ENCODE assay signal across 19 cellular contexts in the genomic region with DNA sequence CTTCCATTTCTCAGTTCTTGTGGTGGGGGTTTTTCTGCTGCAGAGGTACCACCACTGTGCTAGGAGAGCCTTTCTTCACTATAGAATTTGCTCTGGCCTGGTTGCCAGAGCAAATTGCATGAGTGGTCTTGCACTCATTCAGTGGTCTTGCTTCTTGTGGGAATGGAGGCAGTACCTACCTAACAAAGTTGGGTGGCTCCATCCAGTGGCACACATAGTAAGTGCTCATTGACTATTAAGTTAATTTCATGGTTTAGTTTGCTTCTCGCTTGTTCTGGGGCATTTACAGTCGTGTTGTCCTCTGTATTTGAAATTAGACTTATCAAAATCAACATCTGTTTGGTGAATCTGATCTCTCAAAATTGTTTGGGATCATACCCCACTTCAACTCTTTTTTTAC. TPM values are rescaled to one million over a fixed set of nuclear protein-coding genes. Genes with fewer than 3 reads are reported as not detected.
DNase-seq lines count a peak whose midpoint lies in the region; ATAC-seq, FAIRE-seq and TF ChIP-seq lines count a peak whose summit lies in the region.
"Had no signal": no experiment of that assay in that cellular context is flagged by ENCODE, and none has a peak within 500 bp of the region (broad histone marks: within the 10 kb centered on the region; RNA-seq: fewer than 3 reads in every experiment).

No MANE protein-coding gene starts in this region.

- no peak overlapping the region for H3K27ac Mint-ChIP-seq in T-cell
- H3K27ac Mint-ChIP-seq: activated naive CD4-positive, alpha-beta T cell treated with anti-CD3 and anti-CD28 coated beads, Interleukin-2, amount 10 ng/mL, durations not matched to agents 7 days and 5 days; naive thymus-derived CD4-positive, alpha-beta T cell had no signal

- H2BK20ac ChIP-seq in H1 (ENCODE audit: low read length) = no peak overlapping the region

- no peak overlapping the region for H3K14ac ChIP-seq in H1 (ENCODE audit: insufficient read length)

- ATAC-seq in GM18511 (IDR thresholded peaks at IDR 0.05; ENCODE audit: unreplicated experiment) = no peak
- ATAC-seq in T-cell (replicated peaks in 1 of 4) = no peak
- ATAC-seq: left lobe of liver; naive thymus-derived CD4-positive, alpha-beta T cell had no signal

- H3K9me3 ChIP-seq in BE2C (no peaks in the 10 kb centered on the region), OCI-LY1 (ENCODE audit: low read length) (no peaks in the 10 kb centered on the region), H1 (ENCODE audit: insufficient read depth in 2 of 2, low read depth in 1 of 2, low read length in 1 of 2) (no peaks in the 10 kb centered on the region)

- no peak for TF ChIP-seq EP300 in H1 (IDR thresholded peaks at IDR 0.05; ENCODE audit: borderline replicate concordance in 1 of 2, low read depth in 2 of 2, low read length in 2 of 2)

- H3K4me1 ChIP-seq in BE2C = no peaks in the 10 kb centered on the region
- no peaks in the 10 kb centered on the region for H3K4me1 ChIP-seq in OCI-LY1 (ENCODE audit: insufficient read depth, low read length, severe bottlenecking)
- H3K4me1 ChIP-seq in H1 (replicated peaks in 1 of 4; ENCODE audit: control insufficient read depth in 3 of 4, insufficient read depth in 4 of 4, low read length in 3 of 4) = no peaks in the 10 kb centered on the region; a peak in 1 of 7 replicates

- no peak overlapping the region for H2AK5ac ChIP-seq in H1 (ENCODE audit: low read depth, low read length)

- H4K5ac ChIP-seq in H1 (ENCODE audit: insufficient read length, low read depth, low read length) = no peak overlapping the region

- no peak overlapping the region for H4K8ac ChIP-seq in H1 (ENCODE audit: extremely low read depth, insufficient read depth, low read length)

- no peaks in the 10 kb centered on the region for H3K79me1 ChIP-seq in H1 (ENCODE audit: low read depth, low read length)

- H3K4me2 ChIP-seq in OCI-LY1 (ENCODE audit: low read length) (no peak overlapping the region), H1 (ENCODE audit: insufficient read depth in 1 of 2, low read depth in 2 of 2, low read length in 2 of 2) (no peak overlapping the region)

- no peaks in the 10 kb centered on the region for H3F3A ChIP-seq in OCI-LY1 (ENCODE audit: insufficient read depth, low read length)

- 90% methylated on average over 2 of the region's 2 CpGs; no CpG with 5 or more reads in 1 of the 2 experiments for WGBS in H1 (ENCODE audit: extremely low coverage in 1 of 2, insufficient coverage in 1 of 2, insufficient read length in 1 of 2, insufficient replicate concordance in 2 of 2, low coverage in 1 of 2, low lambda C conversion rate in 2 of 2, missing lambda C conversion rate in 1 of 2), 2 experiments

- no peak overlapping the region for H3K9ac ChIP-seq in OCI-LY1 (ENCODE audit: low read length)
- H3K9ac ChIP-seq in H1 (replicated peaks in 1 of 4; ENCODE audit: extremely low read depth in 1 of 4, low read depth in 3 of 4, low read length in 3 of 4) = no peak overlapping the region

- H3K4me3 ChIP-seq in BE2C (ENCODE audit: low read depth, low read length) (no peak overlapping the region), GM12865 (ENCODE audit: low read depth, low read length) (no peak overlapping the region), OCI-LY1 (ENCODE audit: low read depth, low read length, poor library complexity, severe bottlenecking) (no peak overlapping the region), H1 (ENCODE audit: extremely low read depth in 1 of 4, insufficient read depth in 2 of 4, low read depth in 3 of 4, low read length in 4 of 4) (no peak overlapping the region)

- TF ChIP-seq POLR2A in H1 (IDR thresholded peaks at IDR 0.05; ENCODE audit: control extremely low read depth in 1 of 2, low read depth in 2 of 2, low read length in 2 of 2) = no peak
- no peak for TF ChIP-seq POLR2A in H54 (IDR thresholded peaks at IDR 0.05; ENCODE audit: low read depth, low read length)

- FAIRE-seq in H1 (lab: Jason Lieb, UNC) (no peak), H54 (lab: Jason Lieb, UNC) (no peak)

- TF ChIP-seq CTCF in BE2C (IDR thresholded peaks at IDR 0.05; ENCODE audit: low read depth, low read length) = peak; percentile 19; the same call in 1 of the 2 replicates
- TF ChIP-seq CTCF in GM12865 (IDR thresholded peaks at IDR 0.05; ENCODE audit: insufficient read depth, low read depth, low read length, missing control alignments) = peak; percentile 24
- peak; percentile 38; the same call in 1 of the 2 replicates for TF ChIP-seq CTCF in OCI-LY1 (IDR thresholded peaks at IDR 0.05; ENCODE audit: low read length)
- peak in 2 of 3 experiments; percentile 16 to 49; a peak in 2 of 4 replicates for TF ChIP-seq CTCF in H1 (IDR thresholded peaks at IDR 0.05; ENCODE audit: control extremely low read depth in 1 of 3, insufficient read depth in 1 of 3, low read depth in 1 of 3, low read length in 3 of 3)

- H3K23ac ChIP-seq in H1 (ENCODE audit: insufficient read length) = no peak overlapping the region

- no peaks in the 10 kb centered on the region for H3K9me2 ChIP-seq in OCI-LY1 (ENCODE audit: low read depth, low read length)

- POLR2A ChIA-PET in H1 (lab: Charles Lee; ENCODE audit: partially characterized antibody) (no interaction called here), T-cell (lab: Charles Lee) (no interaction called here)

- H3K4ac ChIP-seq in H1 (replicated peaks; ENCODE audit: insufficient read length, low read depth, low read length) = no peak overlapping the region

- H3K36me3 ChIP-seq in BE2C (no peaks in the 10 kb centered on the region), OCI-LY1 (ENCODE audit: insufficient read depth, low read length) (no peaks in the 10 kb centered on the region), H1 (ENCODE audit: control insufficient read depth in 2 of 4, insufficient read depth in 4 of 4, low read length in 3 of 4) (no peaks in the 10 kb centered on the region)

- TF ChIP-seq RAD21 in H1 (IDR thresholded peaks at IDR 0.05 in 1 of 2, conservative IDR thresholded peaks at IDR 0.05 in 1 of 2; ENCODE audit: low read depth in 2 of 2, low read length in 2 of 2) = peak; percentile 38 to 62

- no peak overlapping the region for H2BK12ac ChIP-seq in H1 (ENCODE audit: low read depth, low read length)

- no peak overlapping the region for H2BK5ac ChIP-seq in H1 (ENCODE audit: low read depth, low read length)

- no peak overlapping the region for H2BK120ac ChIP-seq in H1 (replicated peaks; ENCODE audit: low read depth, low read length)

- CTCF ChIA-PET in H1 (lab: Charles Lee; ENCODE audit: partially characterized antibody) (interaction anchor here (1.0 to 3.6 kb wide), 2 partner anchors 39 to 377 kb away, joined by 4 to 13 read pairs; no protein-coding TSS in a partner anchor), T-cell (lab: Charles Lee) (interaction anchor here in 1 of 2 donors (0.6 kb wide), 1 partner anchor 685 kb away, joined by 3 read pairs; no protein-coding TSS in a partner anchor)

- H3K56ac ChIP-seq in H1 (replicated peaks; ENCODE audit: insufficient read length, low read depth, low read length) = no peak overlapping the region

- H3K9me3 Mint-ChIP-seq in T-cell = no peaks in the 10 kb centered on the region
- H3K9me3 Mint-ChIP-seq: activated naive CD4-positive, alpha-beta T cell treated with anti-CD3 and anti-CD28 coated beads, Interleukin-2, amount 10 ng/mL, durations not matched to agents 7 days and 5 days had no signal

- no peak overlapping the region for H2AFZ ChIP-seq in OCI-LY1 (ENCODE audit: low read length)
- peak overlapping the region; percentile 57; the same call in 1 of the 2 replicates for H2AFZ ChIP-seq in H1 (ENCODE audit: low read length)

- no peaks in the 10 kb centered on the region for H3K27me3 Mint-ChIP-seq in T-cell
- H3K27me3 Mint-ChIP-seq: activated naive CD4-positive, alpha-beta T cell treated with anti-CD3 and anti-CD28 coated beads, Interleukin-2, amount 10 ng/mL, durations not matched to agents 7 days and 5 days; naive thymus-derived CD4-positive, alpha-beta T cell had no signal

- H3K27ac ChIP-seq in OCI-LY1 (ENCODE audit: low read depth, low read length, poor library complexity, severe bottlenecking) = no peak overlapping the region
- H3K27ac ChIP-seq in H1 (ENCODE audit: low read depth, low read length) = no peak overlapping the region
- no peak overlapping the region for H3K27ac ChIP-seq in caudate nucleus (ENCODE audit: low read depth, low read length)

- H3K36me3 Mint-ChIP-seq in T-cell = no peaks in the 10 kb centered on the region
- H3K36me3 Mint-ChIP-seq: activated naive CD4-positive, alpha-beta T cell treated with anti-CD3 and anti-CD28 coated beads, Interleukin-2, amount 10 ng/mL, durations not matched to agents 7 days and 5 days; naive thymus-derived CD4-positive, alpha-beta T cell had no signal

- H3K79me2 ChIP-seq in OCI-LY1 (ENCODE audit: insufficient read depth, low read length) (no peaks in the 10 kb centered on the region), H1 (ENCODE audit: control insufficient read depth in 1 of 2, insufficient read depth in 2 of 2, low read length in 2 of 2) (no peaks in the 10 kb centered on the region)

- no peaks in the 10 kb centered on the region for H3K23me2 ChIP-seq in H1 (ENCODE audit: low read depth, low read length)

- no peaks in the 10 kb centered on the region for H4K20me1 ChIP-seq in OCI-LY1 (ENCODE audit: insufficient read depth, low read length)
- H4K20me1 ChIP-seq in H1 (replicated peaks in 1 of 2; ENCODE audit: control insufficient read depth in 1 of 2, insufficient read depth in 2 of 2, low read length in 2 of 2) = no peaks in the 10 kb centered on the region

- H3K18ac ChIP-seq in H1 (ENCODE audit: extremely low read depth, low read length) = no peak overlapping the region

- H2BK15ac ChIP-seq in H1 (ENCODE audit: low read length) = no peak overlapping the region

- H4K91ac ChIP-seq in H1 (replicated peaks; ENCODE audit: insufficient read length, low read length) = no peak overlapping the region

- no peak overlapping the region for H3K4me3 Mint-ChIP-seq in T-cell
- H3K4me3 Mint-ChIP-seq: activated naive CD4-positive, alpha-beta T cell treated with anti-CD3 and anti-CD28 coated beads, Interleukin-2, amount 10 ng/mL, durations not matched to agents 7 days and 5 days; naive thymus-derived CD4-positive, alpha-beta T cell had no signal

- H3K27me3 ChIP-seq in BE2C (peaks cover 4% of the 10 kb centered on the region; the same call in 1 of the 2 replicates), OCI-LY1 (ENCODE audit: insufficient read depth, low read length) (peaks cover 3% of the 10 kb centered on the region; the same call in 1 of the 2 replicates), H1 (replicated peaks in 1 of 4; ENCODE audit: control insufficient read depth in 3 of 4, extremely low read depth in 1 of 4, insufficient read depth in 3 of 4, low read length in 3 of 4) (no peaks in the 10 kb centered on the region)

- H3K4me1 Mint-ChIP-seq in T-cell = peaks cover 0 to 2% (median 0%) of the 10 kb centered on the region in 3 donors

- no peak for DNase-seq in BE2C
- peak; percentile 25 for DNase-seq in GM12865 (ENCODE audit: low read depth)
- no peak for DNase-seq in H1 (ENCODE audit: low read depth in 1 of 2, low spot score in 2 of 2)
- no peak for DNase-seq in H54 (ENCODE audit: insufficient read length, low spot score)
- DNase-seq in T-cell = no peak
- no peak for DNase-seq in caudate nucleus (lab: John Stamatoyannopoulos, UW)
- DNase-seq: activated naive CD4-positive, alpha-beta T cell treated with anti-CD3 and anti-CD28 coated beads, Interleukin-2, amount 10 ng/mL, durations not matched to agents 7 days and 5 days; AML-193; DMS53; KBM-7; naive thymus-derived CD4-positive, alpha-beta T cell; NCI-H1694 treated with DMSO at 0.1 percent for 48 hours; NCI-H526 treated with DMSO at 0.1 percent for 48 hours; SIG-M5; stimulated activated CD4-positive, alpha-beta T cell treated with anti-CD3 and anti-CD28 coated beads, Interleukin-2, amount 100 ng/mL, for 24 hours; stimulated activated CD8-positive, alpha-beta memory T cell treated with anti-CD3 and anti-CD28 coated beads, Interleukin-4, amount 100 ng/mL, for 48 hours had no signal

RNA-seq across cellular contexts. Expression of a gene that starts 23.0 kb away (rescaled TPM):
- not detected for polyA plus RNA-seq in BE2C (2012; ENCODE audit: insufficient read depth, insufficient read length, low read depth)
- total RNA-seq in H1 (2021; fragmentation: NEBNext Ultra II Directional; extraction: Animal tissue kit (Norgen Biotek cat#: 25700)) = not detected in 2 replicates
- polyA plus RNA-seq in H1 (2011; rRNA removed) = 0.02 TPM in 1 of 2 replicates, not detected in the other
- polyA plus RNA-seq in H1 (2011; cell fraction: cytosol; rRNA removed) = 0.01 TPM
- polyA plus RNA-seq in H1 (2011; cell fraction: nucleus; rRNA removed) = not detected
- polyA plus RNA-seq in H1 (2012, experiment 1 of 2) = not detected in 4 replicates
- polyA plus RNA-seq in H1 (2012, experiment 2 of 2) = not detected
- 0.02 TPM for polyA plus RNA-seq in H1 (2013, experiment 1 of 2)
- polyA plus RNA-seq in H1 (2013, experiment 2 of 2) = 0.02 TPM
- polyA minus RNA-seq in H1 (2011; rRNA and poly(A)+ RNA removed) = not detected in 2 replicates
- polyA minus RNA-seq in H1 (2011; cell fraction: cytosol; rRNA and poly(A)+ RNA removed) = not detected
- polyA minus RNA-seq in H1 (2011; cell fraction: nucleus; rRNA and poly(A)+ RNA removed) = not detected
- not detected for total RNA-seq in T-cell
- polyA plus RNA-seq: naive thymus-derived CD4-positive, alpha-beta T cell had no signal
